Comparison of ENCODE assay signal across 12 cellular contexts in the genomic region with DNA sequence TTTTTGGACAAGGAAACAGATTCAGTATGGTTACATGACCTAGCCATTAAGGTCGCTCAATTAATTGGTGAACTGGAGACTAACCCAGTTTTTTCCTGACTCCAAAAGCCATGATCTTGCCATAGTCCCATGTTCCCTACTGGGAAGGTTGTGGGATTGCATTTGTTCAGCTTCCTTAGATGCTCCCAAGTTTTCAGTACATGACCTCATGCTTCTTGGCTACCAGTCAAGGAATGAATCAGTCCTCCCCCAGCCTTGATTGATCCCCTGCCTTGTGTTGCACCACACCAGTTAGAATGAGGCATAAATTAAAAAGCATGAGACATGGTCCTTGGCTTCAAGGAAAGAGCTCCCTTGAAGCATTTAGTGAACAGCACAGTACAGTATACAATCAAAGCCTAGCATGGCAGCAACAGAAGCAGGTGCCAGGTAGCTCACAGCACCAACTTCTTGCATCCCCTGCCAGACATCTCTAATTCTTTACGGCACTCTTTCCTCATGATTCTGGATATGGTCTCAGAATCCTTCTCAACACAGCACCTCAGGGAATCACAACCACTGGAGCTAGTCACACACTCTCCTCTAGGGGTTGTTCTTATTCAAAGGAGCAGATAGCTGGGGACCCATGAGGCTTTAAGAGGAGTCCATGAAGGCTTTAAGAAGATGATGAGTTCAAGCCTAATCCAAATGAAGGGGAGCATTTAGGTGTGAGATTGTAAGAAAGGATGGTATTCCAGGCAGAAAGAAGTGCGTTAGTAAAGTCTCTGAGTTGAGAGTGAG.
DNase-seq lines count a peak whose midpoint lies in the region; ATAC-seq and TF ChIP-seq lines count a peak whose summit lies in the region.
"Had no signal": no experiment of that assay in that cellular context is flagged by ENCODE, and none has a peak within 500 bp of the region (broad histone marks: within the 10 kb centered on the region; RNA-seq: fewer than 3 reads in every experiment).

No MANE protein-coding gene starts in this region.

- no peak overlapping the region for H3K23ac ChIP-seq in IMR-90 (ENCODE audit: low read depth, low read length)

- TF ChIP-seq RAD21 in IMR-90 (IDR thresholded peaks at IDR 0.05; ENCODE audit: low read length) = no peak

- TF ChIP-seq CTCF in IMR-90 (conservative IDR thresholded peaks at IDR 0.05; ENCODE audit: low read depth, low read length) = no peak
- TF ChIP-seq CTCF in breast epithelium (IDR thresholded peaks at IDR 0.05) = no peak
- TF ChIP-seq CTCF in uterus (IDR thresholded peaks at IDR 0.05) = peak in 1 of 4 experiments; percentile 7
- TF ChIP-seq CTCF in BE2C (IDR thresholded peaks at IDR 0.05; ENCODE audit: low read depth, low read length) = no peak

- H3K4me1 ChIP-seq in IMR-90 (ENCODE audit: control insufficient read depth, insufficient read depth, low read length) = no peaks in the 10 kb centered on the region
- peaks cover 4 to 5% of the 10 kb centered on the region in 2 donors for H3K4me1 ChIP-seq in breast epithelium
- H3K4me1 ChIP-seq in uterus = peaks cover 0 to 3% of the 10 kb centered on the region in 2 donors
- no peaks in the 10 kb centered on the region for H3K4me1 ChIP-seq in BE2C

- H4K91ac ChIP-seq in IMR-90 (ENCODE audit: insufficient read depth, low read depth, low read length) = no peak overlapping the region

- no peak overlapping the region for H3K18ac ChIP-seq in IMR-90 (ENCODE audit: low read depth, low read length)

- H3K4me3 ChIP-seq in IMR-90 (ENCODE audit: insufficient read depth, low read depth, low read length) (no peak overlapping the region), breast epithelium (no peak overlapping the region), uterus (no peak overlapping the region), BE2C (ENCODE audit: low read depth, low read length) (no peak overlapping the region)
- H3K4me3 ChIP-seq: esophagus muscularis mucosa had no signal

- H4K5ac ChIP-seq in IMR-90 (ENCODE audit: low read depth, low read length) = no peak overlapping the region

- no peak overlapping the region for H3K27ac ChIP-seq in IMR-90 (ENCODE audit: insufficient read depth, low read length)
- H3K27ac ChIP-seq in breast epithelium = peak overlapping the region; percentile 56 to 61
- no peak overlapping the region for H3K27ac ChIP-seq in uterus
- H3K27ac ChIP-seq: esophagus muscularis mucosa had no signal

- WGBS in IMR-90 (ENCODE audit: extremely low coverage in 2 of 2, insufficient read length in 1 of 2), 2 experiments = no CpG with 5 or more reads among the region's 3 CpGs

- in situ Hi-C loops in IMR-90 (cut with MboI; ENCODE audit: low sequenced_read_pairs) = no loop called here

- H2BK15ac ChIP-seq in IMR-90 (ENCODE audit: low read depth, low read length) = no peak overlapping the region

- TF ChIP-seq POLR2A in IMR-90 (IDR thresholded peaks at IDR 0.05; ENCODE audit: low read depth, low read length) (no peak), breast epithelium (IDR thresholded peaks at IDR 0.05) (no peak), uterus (IDR thresholded peaks at IDR 0.05) (no peak)

- H3K56ac ChIP-seq in IMR-90 (ENCODE audit: extremely low read depth, insufficient read depth, low read length) = no peak overlapping the region

- no peak overlapping the region for H3K4ac ChIP-seq in IMR-90 (ENCODE audit: low read depth, low read length)

- H3K27me3 ChIP-seq in IMR-90 (ENCODE audit: control insufficient read depth, insufficient read depth, low read length) = no peaks in the 10 kb centered on the region
- no peaks in the 10 kb centered on the region for H3K27me3 ChIP-seq in breast epithelium
- no peaks in the 10 kb centered on the region for H3K27me3 ChIP-seq in uterus
- H3K27me3 ChIP-seq in BE2C = no peaks in the 10 kb centered on the region

- H2AK9ac ChIP-seq in IMR-90 (replicated peaks; ENCODE audit: low read depth, low read length, poor library complexity) = no peak overlapping the region

- no peak overlapping the region for H2AFZ ChIP-seq in IMR-90 (replicated peaks; ENCODE audit: low read length, poor library complexity)

- intact Hi-C loops in IMR-90 (cut with micrococcal nuclease) (no loop called here), breast epithelium (cut with DNase I; ENCODE audit: low total_unique reads) (loop anchor here (5.0 kb wide), 1 partner anchor 1073 kb away; no protein-coding TSS in a partner anchor), uterus (cut with DNase I; ENCODE audit: low total_unique reads) (no loop called here)

- H2BK20ac ChIP-seq in IMR-90 (ENCODE audit: low read depth, low read length) = no peak overlapping the region

- H3K14ac ChIP-seq in IMR-90 (replicated peaks; ENCODE audit: low read depth, low read length) = no peak overlapping the region

- no peak overlapping the region for H3K9ac ChIP-seq in IMR-90 (ENCODE audit: low read depth, low read length)

- no peaks in the 10 kb centered on the region for H4K20me1 ChIP-seq in IMR-90 (ENCODE audit: insufficient read depth, low read length)

- H2BK5ac ChIP-seq in IMR-90 (ENCODE audit: low read depth, low read length, poor library complexity, severe bottlenecking) = no peak overlapping the region

- H3K9me3 ChIP-seq in IMR-90 (ENCODE audit: control insufficient read depth, insufficient read depth, low read length) (no peaks in the 10 kb centered on the region), breast epithelium (no peaks in the 10 kb centered on the region), uterus (no peaks in the 10 kb centered on the region), BE2C (no peaks in the 10 kb centered on the region)
- H3K9me3 ChIP-seq: esophagus muscularis mucosa had no signal

- H2AK5ac ChIP-seq in IMR-90 (ENCODE audit: low read depth, low read length) = no peak overlapping the region

- H3K4me2 ChIP-seq in IMR-90 (ENCODE audit: low read depth, low read length) = no peak overlapping the region

- H4K8ac ChIP-seq in IMR-90 (ENCODE audit: low read depth in 2 of 2, low read length in 2 of 2) = no peak overlapping the region

- no peaks in the 10 kb centered on the region for H3K79me1 ChIP-seq in IMR-90 (ENCODE audit: low read depth in 1 of 2, low read length in 2 of 2)

- dilution Hi-C loops in IMR-90 (cut with HindIII; ENCODE audit: low sequenced_read_pairs, unreplicated experiment) = no loop called here

- CTCF ChIA-PET in IMR-90 (lab: Yijun Ruan, JAX) = no interaction called here

- H3K9me1 ChIP-seq in IMR-90 (ENCODE audit: insufficient read depth, low read length) = no peaks in the 10 kb centered on the region

- H2BK120ac ChIP-seq in IMR-90 (ENCODE audit: low read depth, low read length) = no peak overlapping the region

- ATAC-seq in IMR-90 (ENCODE audit: low read depth) (no peak), HG03196 (IDR thresholded peaks at IDR 0.05; ENCODE audit: unreplicated experiment) (no peak)
- ATAC-seq: stimulated activated naive CD8-positive, alpha-beta T cell treated with anti-CD3 and anti-CD28 coated beads, Interleukin-15, amount 100 ng/mL, for 72 hours had no signal

- no TSS peak for BruUV-seq in IMR-90 (replicated peaks; lab: Mats Ljungman, UMichigan)

- POLR2A ChIA-PET in IMR-90 (lab: Charles Lee; ENCODE audit: unreplicated experiment) = no interaction called here

- H3K36me3 ChIP-seq in IMR-90 (ENCODE audit: control insufficient read depth, insufficient read depth, low read length) (no peaks in the 10 kb centered on the region), breast epithelium (no peaks in the 10 kb centered on the region), uterus (no peaks in the 10 kb centered on the region), BE2C (no peaks in the 10 kb centered on the region)
- H3K36me3 ChIP-seq: esophagus muscularis mucosa had no signal

- DNase-seq in IMR-90 (peak; percentile 50), breast epithelium (ENCODE audit: low spot score in 2 of 2) (peak in 1 of 2 donors; percentile 30), iris pigment epithelial cell (ENCODE audit: low read depth) (peak; percentile 94), uterus (peak; percentile 72 to 75), BE2C (no peak), iPS-NIHi7 (ENCODE audit: extremely low spot score) (no peak)
- DNase-seq: activated CD4-positive, alpha-beta T cell treated with anti-CD3 and anti-CD28 coated beads, Interleukin-2, amount 10 ng/mL, durations not matched to agents 24 days and 14 days; GF-D8; NCI-H187; stimulated activated naive CD8-positive, alpha-beta T cell treated with anti-CD3 and anti-CD28 coated beads, Interleukin-15, amount 100 ng/mL, for 72 hours had no signal

TF ChIP-seq in IMR-90, 13 proteins besides CTCF, POLR2A, EP300 and RAD21:
- TF ChIP-seq, protein P1, sequence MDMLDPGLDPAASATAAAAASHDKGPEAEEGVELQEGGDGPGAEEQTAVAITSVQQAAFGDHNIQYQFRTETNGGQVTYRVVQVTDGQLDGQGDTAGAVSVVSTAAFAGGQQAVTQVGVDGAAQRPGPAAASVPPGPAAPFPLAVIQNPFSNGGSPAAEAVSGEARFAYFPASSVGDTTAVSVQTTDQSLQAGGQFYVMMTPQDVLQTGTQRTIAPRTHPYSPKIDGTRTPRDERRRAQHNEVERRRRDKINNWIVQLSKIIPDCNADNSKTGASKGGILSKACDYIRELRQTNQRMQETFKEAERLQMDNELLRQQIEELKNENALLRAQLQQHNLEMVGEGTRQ (IDR thresholded peaks at IDR 0.05; ENCODE audit: low read depth, low read length) = no peak
- TF ChIP-seq MAFK (IDR thresholded peaks at IDR 0.05; ENCODE audit: low read depth, low read length) (no peak), CEBPB (IDR thresholded peaks at IDR 0.05; ENCODE audit: low read depth, low read length) (peak; percentile 22; the same call in 1 of the 2 replicates)

Comparison
In these comparisons a context has a peak if more than half of its experiments do, and no peak if none do; other contexts are left out.
1. DNase-seq: peak in IMR-90 (single experiment), iris pigment epithelial cell (single experiment) and uterus (2 of 2); none in BE2C (single experiment) and iPS-NIHi7 (single experiment).
2. H3K27ac ChIP-seq: peak in breast epithelium (2 of 2); none in IMR-90 (single experiment) and uterus (0 of 2).